ENCODE assay signal across 2 cellular contexts in the genomic region with DNA sequence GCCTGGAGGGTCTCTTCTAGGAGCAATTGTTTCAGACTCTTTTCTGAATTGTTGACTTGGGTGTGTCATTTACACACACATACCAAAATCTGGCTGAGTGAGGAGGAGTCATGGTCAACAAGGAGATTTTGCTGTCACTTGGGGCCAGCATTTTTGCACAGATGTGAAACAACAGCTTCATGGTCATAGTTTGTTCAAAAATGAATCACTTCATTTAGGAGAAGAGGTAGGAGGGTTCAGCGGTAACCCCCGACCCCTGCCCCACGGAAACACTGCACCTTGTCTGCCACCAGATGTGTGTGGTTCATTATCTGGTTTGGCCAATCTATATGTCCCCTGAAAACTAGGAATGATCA.
TF ChIP-seq lines count a peak whose summit lies in the region.

No MANE protein-coding gene starts in this region.

TF ChIP-seq in SK-N-SH, 30 proteins besides CTCF, POLR2A, EP300 and RAD21 (continued from another document):
- TF ChIP-seq, protein P1, sequence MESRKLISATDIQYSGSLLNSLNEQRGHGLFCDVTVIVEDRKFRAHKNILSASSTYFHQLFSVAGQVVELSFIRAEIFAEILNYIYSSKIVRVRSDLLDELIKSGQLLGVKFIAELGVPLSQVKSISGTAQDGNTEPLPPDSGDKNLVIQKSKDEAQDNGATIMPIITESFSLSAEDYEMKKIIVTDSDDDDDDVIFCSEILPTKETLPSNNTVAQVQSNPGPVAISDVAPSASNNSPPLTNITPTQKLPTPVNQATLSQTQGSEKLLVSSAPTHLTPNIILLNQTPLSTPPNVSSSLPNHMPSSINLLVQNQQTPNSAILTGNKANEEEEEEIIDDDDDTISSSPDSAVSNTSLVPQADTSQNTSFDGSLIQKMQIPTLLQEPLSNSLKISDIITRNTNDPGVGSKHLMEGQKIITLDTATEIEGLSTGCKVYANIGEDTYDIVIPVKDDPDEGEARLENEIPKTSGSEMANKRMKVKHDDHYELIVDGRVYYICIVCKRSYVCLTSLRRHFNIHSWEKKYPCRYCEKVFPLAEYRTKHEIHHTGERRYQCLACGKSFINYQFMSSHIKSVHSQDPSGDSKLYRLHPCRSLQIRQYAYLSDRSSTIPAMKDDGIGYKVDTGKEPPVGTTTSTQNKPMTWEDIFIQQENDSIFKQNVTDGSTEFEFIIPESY (IDR thresholded peaks at IDR 0.05; ENCODE audit: borderline replicate concordance, low read depth) = no peak
- TF ChIP-seq GATA2 (CRISPR knock-in tag; IDR thresholded peaks at IDR 0.05) = no peak
- no peak for TF ChIP-seq ELF1 (IDR thresholded peaks at IDR 0.05)
- no peak for TF ChIP-seq FOXM1 (IDR thresholded peaks at IDR 0.05; ENCODE audit: low read depth)
- TF ChIP-seq RXRA (IDR thresholded peaks at IDR 0.05; ENCODE audit: borderline replicate concordance, low read depth) = no peak
- TF ChIP-seq FOXJ3 (CRISPR knock-in tag; IDR thresholded peaks at IDR 0.05) = no peak
- TF ChIP-seq, protein P2, sequence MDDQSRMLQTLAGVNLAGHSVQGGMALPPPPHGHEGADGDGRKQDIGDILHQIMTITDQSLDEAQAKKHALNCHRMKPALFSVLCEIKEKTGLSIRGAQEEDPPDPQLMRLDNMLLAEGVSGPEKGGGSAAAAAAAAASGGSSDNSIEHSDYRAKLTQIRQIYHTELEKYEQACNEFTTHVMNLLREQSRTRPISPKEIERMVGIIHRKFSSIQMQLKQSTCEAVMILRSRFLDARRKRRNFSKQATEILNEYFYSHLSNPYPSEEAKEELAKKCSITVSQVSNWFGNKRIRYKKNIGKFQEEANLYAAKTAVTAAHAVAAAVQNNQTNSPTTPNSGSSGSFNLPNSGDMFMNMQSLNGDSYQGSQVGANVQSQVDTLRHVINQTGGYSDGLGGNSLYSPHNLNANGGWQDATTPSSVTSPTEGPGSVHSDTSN (IDR thresholded peaks at IDR 0.05) = no peak
- no peak for TF ChIP-seq TAF1 (IDR thresholded peaks at IDR 0.05; ENCODE audit: borderline replicate concordance, low read depth, low read length)
- no peak for TF ChIP-seq USF2 (IDR thresholded peaks at IDR 0.05; ENCODE audit: borderline replicate concordance, low read depth, low read length)
- no peak for TF ChIP-seq RCOR1 (IDR thresholded peaks at IDR 0.05; ENCODE audit: low read length)
- no peak for TF ChIP-seq EZH2phosphoT487 (IDR thresholded peaks at IDR 0.05; ENCODE audit: borderline replicate concordance, low read depth)
- no peak for TF ChIP-seq SMC3 (IDR thresholded peaks at IDR 0.05; ENCODE audit: low read depth, low read length)

TF ChIP-seq in SK-N-SH treated with all-trans-retinoic acid at 6 μM for 48 hours, 23 proteins besides CTCF, POLR2A, EP300 and RAD21 (continued from another document):
- TF ChIP-seq ZFP30 (CRISPR knock-in tag; IDR thresholded peaks at IDR 0.05) = no peak
- TF ChIP-seq ZFP3 (CRISPR knock-in tag; IDR thresholded peaks at IDR 0.05) = no peak
- TF ChIP-seq TOX (CRISPR knock-in tag; IDR thresholded peaks at IDR 0.05; ENCODE audit: borderline replicate concordance) = no peak
- TF ChIP-seq TCF4 (CRISPR knock-in tag; IDR thresholded peaks at IDR 0.05; ENCODE audit: borderline replicate concordance) = no peak
- no peak for TF ChIP-seq CSDC2 (CRISPR knock-in tag; IDR thresholded peaks at IDR 0.05)
- TF ChIP-seq PPARA (CRISPR knock-in tag; IDR thresholded peaks at IDR 0.05; ENCODE audit: borderline replicate concordance) = no peak
- TF ChIP-seq ISL1 (CRISPR knock-in tag; IDR thresholded peaks at IDR 0.05) = no peak; the same call in 1 of the 2 replicates
- TF ChIP-seq ZNF8 (CRISPR knock-in tag; IDR thresholded peaks at IDR 0.05) = no peak
- no peak for TF ChIP-seq TSHZ2 (CRISPR knock-in tag; IDR thresholded peaks at IDR 0.05)
- no peak for TF ChIP-seq SNAI2 (CRISPR knock-in tag; IDR thresholded peaks at IDR 0.05)
- TF ChIP-seq, protein P3, sequence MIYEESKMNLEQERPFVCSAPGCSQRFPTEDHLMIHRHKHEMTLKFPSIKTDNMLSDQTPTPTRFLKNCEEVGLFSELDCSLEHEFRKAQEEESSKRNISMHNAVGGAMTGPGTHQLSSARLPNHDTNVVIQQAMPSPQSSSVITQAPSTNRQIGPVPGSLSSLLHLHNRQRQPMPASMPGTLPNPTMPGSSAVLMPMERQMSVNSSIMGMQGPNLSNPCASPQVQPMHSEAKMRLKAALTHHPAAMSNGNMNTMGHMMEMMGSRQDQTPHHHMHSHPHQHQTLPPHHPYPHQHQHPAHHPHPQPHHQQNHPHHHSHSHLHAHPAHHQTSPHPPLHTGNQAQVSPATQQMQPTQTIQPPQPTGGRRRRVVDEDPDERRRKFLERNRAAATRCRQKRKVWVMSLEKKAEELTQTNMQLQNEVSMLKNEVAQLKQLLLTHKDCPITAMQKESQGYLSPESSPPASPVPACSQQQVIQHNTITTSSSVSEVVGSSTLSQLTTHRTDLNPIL (CRISPR knock-in tag; IDR thresholded peaks at IDR 0.05; ENCODE audit: low read depth) = no peak
- no peak for TF ChIP-seq ARNTL (CRISPR knock-in tag; IDR thresholded peaks at IDR 0.05; ENCODE audit: borderline replicate concordance, low read depth)
- TF ChIP-seq ESRRG (CRISPR knock-in tag; IDR thresholded peaks at IDR 0.05) = no peak
- TF ChIP-seq, protein P4, sequence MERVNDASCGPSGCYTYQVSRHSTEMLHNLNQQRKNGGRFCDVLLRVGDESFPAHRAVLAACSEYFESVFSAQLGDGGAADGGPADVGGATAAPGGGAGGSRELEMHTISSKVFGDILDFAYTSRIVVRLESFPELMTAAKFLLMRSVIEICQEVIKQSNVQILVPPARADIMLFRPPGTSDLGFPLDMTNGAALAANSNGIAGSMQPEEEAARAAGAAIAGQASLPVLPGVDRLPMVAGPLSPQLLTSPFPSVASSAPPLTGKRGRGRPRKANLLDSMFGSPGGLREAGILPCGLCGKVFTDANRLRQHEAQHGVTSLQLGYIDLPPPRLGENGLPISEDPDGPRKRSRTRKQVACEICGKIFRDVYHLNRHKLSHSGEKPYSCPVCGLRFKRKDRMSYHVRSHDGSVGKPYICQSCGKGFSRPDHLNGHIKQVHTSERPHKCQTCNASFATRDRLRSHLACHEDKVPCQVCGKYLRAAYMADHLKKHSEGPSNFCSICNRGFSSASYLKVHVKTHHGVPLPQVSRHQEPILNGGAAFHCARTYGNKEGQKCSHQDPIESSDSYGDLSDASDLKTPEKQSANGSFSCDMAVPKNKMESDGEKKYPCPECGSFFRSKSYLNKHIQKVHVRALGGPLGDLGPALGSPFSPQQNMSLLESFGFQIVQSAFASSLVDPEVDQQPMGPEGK (CRISPR knock-in tag; IDR thresholded peaks at IDR 0.05; ENCODE audit: borderline replicate concordance) = no peak
- TF ChIP-seq GLIS3 (CRISPR knock-in tag; IDR thresholded peaks at IDR 0.05) = no peak
- TF ChIP-seq BACH2 (CRISPR knock-in tag; IDR thresholded peaks at IDR 0.05; ENCODE audit: borderline replicate concordance) = no peak
- TF ChIP-seq OSR1 (CRISPR knock-in tag; IDR thresholded peaks at IDR 0.05) = no peak
- no peak for TF ChIP-seq ZNF70 (CRISPR knock-in tag; IDR thresholded peaks at IDR 0.05)
